1 cellular context compared by ENCODE assay signal in genomic region chr16:8679156-8679555, GRCh38.
A peak's percentile ranks its signal among the peaks of the same experiment; 100 is the strongest.
TF ChIP-seq lines count a peak whose summit lies in the region.

No MANE protein-coding gene starts in this region.

TF ChIP-seq in HepG2, 621 proteins besides CTCF, POLR2A, EP300 and RAD21:
- TF ChIP-seq NFAT5 (CRISPR knock-in tag; IDR thresholded peaks at IDR 0.05) = peak; percentile 31; the same call in 1 of the 2 replicates
- no peak for TF ChIP-seq ZFP82 (CRISPR knock-in tag; IDR thresholded peaks at IDR 0.05; ENCODE audit: borderline replicate concordance)
- no peak for TF ChIP-seq ARNT2 (CRISPR knock-in tag; IDR thresholded peaks at IDR 0.05; ENCODE audit: low read depth)
- TF ChIP-seq THAP7 (CRISPR knock-in tag; IDR thresholded peaks at IDR 0.05) = no peak
- no peak for TF ChIP-seq ZNF724P (CRISPR knock-in tag; IDR thresholded peaks at IDR 0.05; ENCODE audit: borderline replicate concordance)
- 0 out of 2 replicates have a peak, but pooled peaks have one; percentile 33 for TF ChIP-seq ZNF367 (CRISPR knock-in tag; IDR thresholded peaks at IDR 0.05; ENCODE audit: borderline replicate concordance)
- no peak for TF ChIP-seq ZNF484 (CRISPR knock-in tag; IDR thresholded peaks at IDR 0.05; ENCODE audit: borderline replicate concordance, low read depth)
- 0 out of 2 replicates have a peak, but pooled peaks have one; percentile 14 for TF ChIP-seq ZNF619 (CRISPR knock-in tag; IDR thresholded peaks at IDR 0.05)
- 0 out of 2 replicates have a peak, but pooled peaks have one; percentile 9 for TF ChIP-seq CREB3 (CRISPR knock-in tag; IDR thresholded peaks at IDR 0.05)
- TF ChIP-seq KLF6 (CRISPR knock-in tag; IDR thresholded peaks at IDR 0.05) = no peak
- 0 out of 2 replicates have a peak, but pooled peaks have one; percentile 5 for TF ChIP-seq UBTF (CRISPR knock-in tag; IDR thresholded peaks at IDR 0.05)
- no peak for TF ChIP-seq LCORL (IDR thresholded peaks at IDR 0.05)
- 0 out of 2 replicates have a peak, but pooled peaks have one; percentile 24 for TF ChIP-seq LCORL (CRISPR knock-in tag; IDR thresholded peaks at IDR 0.05)
- no peak for TF ChIP-seq ZXDC (CRISPR knock-in tag; IDR thresholded peaks at IDR 0.05)
- TF ChIP-seq XRCC5 (optimal IDR thresholded peaks at IDR 0.05; ENCODE audit: low read length) = no peak
- no peak for TF ChIP-seq SNAPC2 (CRISPR knock-in tag; IDR thresholded peaks at IDR 0.05)
- peak; percentile 47 for TF ChIP-seq CCAR2 (optimal IDR thresholded peaks at IDR 0.05; ENCODE audit: low read depth, low read length)
- 0 out of 2 replicates have a peak, but pooled peaks have one; percentile 29 for TF ChIP-seq ZNF180 (CRISPR knock-in tag; IDR thresholded peaks at IDR 0.05; ENCODE audit: borderline replicate concordance, low read depth)
- no peak for TF ChIP-seq DR1 (CRISPR knock-in tag; IDR thresholded peaks at IDR 0.05)
- 0 out of 2 replicates have a peak, but pooled peaks have one; percentile 0 for TF ChIP-seq KAT8 (CRISPR knock-in tag; IDR thresholded peaks at IDR 0.05)
- no peak for TF ChIP-seq AFF4 (CRISPR knock-in tag; IDR thresholded peaks at IDR 0.05)
- no peak for TF ChIP-seq E2F5 (CRISPR knock-in tag; conservative IDR thresholded peaks at IDR 0.05)
- 0 out of 2 replicates have a peak, but pooled peaks have one; percentile 39 for TF ChIP-seq MTF2 (CRISPR knock-in tag; IDR thresholded peaks at IDR 0.05; ENCODE audit: borderline replicate concordance)
- no peak for TF ChIP-seq ZNF557 (CRISPR knock-in tag; IDR thresholded peaks at IDR 0.05)
